ENCODE assay signal across 28 cellular contexts in genomic region chr3:17726313-17726712, GRCh38.
"Had no signal": no experiment of that assay in that cellular context is flagged by ENCODE, and none has a peak within 500 bp of the region (broad histone marks: within the 10 kb centered on the region; RNA-seq: fewer than 3 reads in every experiment).

No MANE protein-coding gene starts in this region.

- DNase-seq: colonic mucosa; cortex of kidney; dermis blood vessel endothelial cell; dorsolateral prefrontal cortex; effector CD4-positive, alpha-beta T cell; effector CD8-positive, alpha-beta T cell; effector memory CD4-positive, alpha-beta T cell; effector memory CD8-positive, alpha-beta T cell; endodermal cell; erythroblast; esophagus squamous epithelium; foreskin fibroblast; foreskin keratinocyte; foreskin melanocyte; gastrocnemius medialis; glutamatergic neuron; head of caudate nucleus; heart left ventricle; heart right ventricle had no signal

- H3K36me3 ChIP-seq: colonic mucosa, gastrocnemius medialis had no signal

- ATAC-seq: effector memory CD8-positive, alpha-beta T cell; esophagus mucosa; foreskin keratinocyte; gastrocnemius medialis; gastroesophageal sphincter; heart left ventricle; heart right ventricle had no signal

- H3K4me3 ChIP-seq: colonic mucosa, coronary artery, dorsolateral prefrontal cortex, esophagus muscularis mucosa, esophagus squamous epithelium, gastrocnemius medialis, gastroesophageal sphincter, heart left ventricle, heart right ventricle had no signal

- H3K4me1 ChIP-seq: colonic mucosa, esophagus squamous epithelium, foreskin keratinocyte, gastrocnemius medialis, gastroesophageal sphincter had no signal

- H3K27ac ChIP-seq: colonic mucosa, coronary artery, dorsolateral prefrontal cortex, epithelial cell of prostate, esophagus muscularis mucosa, esophagus squamous epithelium, foreskin keratinocyte, gastrocnemius medialis, gastroesophageal sphincter had no signal

- FAIRE-seq: colon, endometrium, endothelial cell of umbilical vein, frontal cortex had no signal

- H3K9me3 ChIP-seq: colonic mucosa, esophagus muscularis mucosa, esophagus squamous epithelium, gastrocnemius medialis, gastroesophageal sphincter had no signal
